ENCODE assay signal across 10 cellular contexts in genomic region chr7:154430640-154431039, GRCh38.
"Had no signal": no experiment of that assay in that cellular context is flagged by ENCODE, and none has a peak within 500 bp of the region (broad histone marks: within the 10 kb centered on the region; RNA-seq: fewer than 3 reads in every experiment).

No MANE protein-coding gene starts in this region.

- H3K4me3 ChIP-seq: GM23338, K562 had no signal

- H3K4me3 Mint-ChIP-seq: GM23338, H9, HFFc6 had no signal

- FAIRE-seq: H1, H54, HTR-8/SVneo, K562 had no signal

- DNase-seq: HCEC 1CT, HFFc6, IMR-90, KG1 had no signal

- H3K4me1 Mint-ChIP-seq: GM23338, H9 had no signal

- H3K27ac Mint-ChIP-seq: GM23338, H9, HFFc6 had no signal

- H3K9me3 Mint-ChIP-seq: GM23338, H9 had no signal
